1 cellular context compared by ENCODE assay signal in genomic region chr9:2281031-2281802, GRCh38.
A peak's percentile ranks its signal among the peaks of the same experiment; 100 is the strongest.
TF ChIP-seq lines count a peak whose summit lies in the region.

No MANE protein-coding gene starts in this region.

TF ChIP-seq in GM23338, 12 proteins besides CTCF, POLR2A, EP300 and RAD21 (continued from another document):
- TF ChIP-seq ZNF462 (CRISPR knock-in tag; IDR thresholded peaks at IDR 0.05) (0 out of 2 replicates have a peak, but pooled peaks have one; percentile 28), NANOG (IDR thresholded peaks at IDR 0.05; ENCODE audit: borderline replicate concordance) (peak; percentile 95), EZH2 (IDR thresholded peaks at IDR 0.05; ENCODE audit: low read depth, unreplicated experiment) (no peak), CREB1 (CRISPR knock-in tag; IDR thresholded peaks at IDR 0.05; ENCODE audit: low read depth) (peak; percentile 46; the same call in 1 of the 2 replicates), ETS1 (IDR thresholded peaks at IDR 0.05) (peak; percentile 25; the same call in 1 of the 2 replicates)
